6 cellular contexts compared by ENCODE assay signal in the genomic region with DNA sequence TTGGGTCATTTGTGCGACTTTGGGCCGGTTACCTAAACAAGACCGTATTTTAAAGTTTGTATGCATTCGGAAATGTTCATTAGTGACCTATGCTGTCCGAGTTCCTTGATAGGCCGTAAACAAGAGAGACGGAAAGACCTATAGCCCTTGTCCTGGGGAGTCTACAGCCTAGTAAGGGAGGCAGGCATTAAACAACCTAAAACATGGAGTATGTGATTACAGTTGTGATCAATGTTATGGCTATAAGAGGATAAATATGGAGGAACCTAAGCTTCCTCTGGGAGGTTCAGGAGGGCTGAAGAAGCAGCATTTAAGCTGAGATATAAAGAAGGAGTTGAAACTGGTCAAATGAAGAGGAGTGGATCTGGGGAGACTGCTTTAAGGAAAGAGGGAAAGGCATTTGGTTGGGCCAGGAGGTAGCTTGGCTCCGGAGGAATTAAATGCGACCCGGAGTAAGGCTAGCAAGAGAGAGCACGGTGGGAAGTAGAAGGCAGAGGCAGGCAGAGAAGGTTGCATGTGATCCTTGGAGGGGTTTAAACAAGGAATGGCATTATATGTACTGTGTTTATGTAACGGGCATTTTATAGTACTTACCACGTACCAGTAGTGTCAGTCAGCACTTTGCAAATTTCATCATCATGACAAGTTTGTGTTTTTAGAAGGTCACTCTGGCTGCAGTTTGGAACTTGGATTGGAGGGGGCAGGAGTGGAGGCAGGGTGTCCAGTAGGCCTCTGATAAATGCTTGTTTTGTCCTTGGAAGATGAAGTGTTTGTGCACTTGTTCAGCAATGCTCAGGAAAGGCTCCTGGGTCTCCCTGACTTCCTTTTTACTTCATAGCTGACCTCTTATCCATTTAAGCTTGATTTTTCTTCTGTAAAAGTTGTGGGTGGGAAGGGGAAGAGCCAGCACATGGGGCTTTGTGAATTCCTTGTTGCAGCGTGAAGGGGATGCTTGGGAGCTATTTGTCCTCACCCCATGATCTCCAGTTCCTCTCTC. TPM values are rescaled to one million over a fixed set of nuclear protein-coding genes. Genes with fewer than 3 reads are reported as not detected.
DNase-seq lines count a peak whose midpoint lies in the region; ATAC-seq lines count a peak whose summit lies in the region.

No MANE protein-coding gene starts in this region.

- no peak overlapping the region for H2BK120ac ChIP-seq in mesendoderm (ENCODE audit: low read depth, low read length)

- H3K4me3 ChIP-seq in mesendoderm (ENCODE audit: low read length) = no peak overlapping the region

- H2BK5ac ChIP-seq in mesendoderm (ENCODE audit: low read length) = no peak overlapping the region

- H3K9me3 Mint-ChIP-seq in activated T-helper 2 cell treated with anti-CD3 and anti-CD28 coated beads, Interferon-gamma antibody, Interleukin-2, Interleukin-4, amounts not matched to agents 10 μg/mL and 5 μg/mL and 100 μg/mL, durations not matched to agents 14 hours and 24 hours and 36 hours = no peaks in the 10 kb centered on the region

- no peak overlapping the region for H3K4ac ChIP-seq in mesendoderm (ENCODE audit: low read depth, low read length)

- ATAC-seq in HG03565 (IDR thresholded peaks at IDR 0.05; ENCODE audit: unreplicated experiment) (no peak), HG03520 (IDR thresholded peaks at IDR 0.05; ENCODE audit: unreplicated experiment) (no peak)

- H3K27me3 Mint-ChIP-seq in activated T-helper 2 cell treated with anti-CD3 and anti-CD28 coated beads, Interferon-gamma antibody, Interleukin-2, Interleukin-4, amounts not matched to agents 10 μg/mL and 5 μg/mL and 100 μg/mL, durations not matched to agents 14 hours and 24 hours and 36 hours (ENCODE audit: low read depth) = peaks cover 3% of the 10 kb centered on the region

- WGBS in mesendoderm (ENCODE audit: extremely low coverage, insufficient coverage, low lambda C conversion rate) = no CpG with 5 or more reads among the region's 14 CpGs

- H3K79me2 ChIP-seq in mesendoderm (ENCODE audit: control insufficient read depth, insufficient read depth, low read length) = no peaks in the 10 kb centered on the region

- H3K4me1 ChIP-seq in mesendoderm (ENCODE audit: control insufficient read depth, low read depth, low read length) = peaks cover 3% of the 10 kb centered on the region

- peak; percentile 35 for DNase-seq in GM03348 (ENCODE audit: low spot score)
- no peak for DNase-seq in activated T-helper 2 cell treated with anti-CD3 and anti-CD28 coated beads, Interferon-gamma antibody, Interleukin-2, Interleukin-4, amounts not matched to agents 10 μg/mL and 5 μg/mL and 100 μg/mL, durations not matched to agents 14 hours and 24 hours and 36 hours (ENCODE audit: low spot score)
- DNase-seq in mesendoderm = no peak
- no peak for DNase-seq in epidermal melanocyte (ENCODE audit: insufficient read length, low spot score)

- no peaks in the 10 kb centered on the region for H3K79me1 ChIP-seq in mesendoderm (ENCODE audit: low read length)

- no peak overlapping the region for H3K23ac ChIP-seq in mesendoderm (ENCODE audit: low read length)

- H3K4me2 ChIP-seq in mesendoderm (ENCODE audit: low read length) = peak overlapping the region; percentile 61

- H3K4me1 Mint-ChIP-seq in activated T-helper 2 cell treated with anti-CD3 and anti-CD28 coated beads, Interferon-gamma antibody, Interleukin-2, Interleukin-4, amounts not matched to agents 10 μg/mL and 5 μg/mL and 100 μg/mL, durations not matched to agents 14 hours and 24 hours and 36 hours (ENCODE audit: low read depth) = peaks cover 17% of the 10 kb centered on the region

- H4K5ac ChIP-seq in mesendoderm (ENCODE audit: low read length) = peak overlapping the region; percentile 8

- H3K56ac ChIP-seq in mesendoderm (ENCODE audit: low read length) = peak overlapping the region; percentile 85

- H2BK15ac ChIP-seq in mesendoderm (replicated peaks; ENCODE audit: low read depth) = no peak overlapping the region

- no peaks in the 10 kb centered on the region for H3K36me3 ChIP-seq in mesendoderm (ENCODE audit: control insufficient read depth, insufficient read depth, low read length)

- H3K9ac ChIP-seq in mesendoderm (ENCODE audit: low read length) = peak overlapping the region; percentile 65

- peak overlapping the region; percentile 68 for H3K4me3 Mint-ChIP-seq in activated T-helper 2 cell treated with anti-CD3 and anti-CD28 coated beads, Interferon-gamma antibody, Interleukin-2, Interleukin-4, amounts not matched to agents 10 μg/mL and 5 μg/mL and 100 μg/mL, durations not matched to agents 14 hours and 24 hours and 36 hours (ENCODE audit: low read depth)

- peak overlapping the region; percentile 85 for H2AK5ac ChIP-seq in mesendoderm (ENCODE audit: low read length)

- no peak overlapping the region for H3K18ac ChIP-seq in mesendoderm (ENCODE audit: low read length)

- no peak overlapping the region for H3K27ac ChIP-seq in mesendoderm (ENCODE audit: low read depth, low read length)

- intact Hi-C loops in activated T-helper 2 cell treated with anti-CD3 and anti-CD28 coated beads, Interferon-gamma antibody, Interleukin-2, Interleukin-4, amounts not matched to agents 10 μg/mL and 5 μg/mL and 100 μg/mL, durations not matched to agents 14 hours and 24 hours and 36 hours (cut with micrococcal nuclease) = loop anchor here (1.0 to 5.0 kb wide), 2 partner anchors 46 to 49 kb away; partner anchors contain the start of genes PI4K2A and ZFYVE27

- no peaks in the 10 kb centered on the region for H3K27me3 ChIP-seq in mesendoderm (ENCODE audit: insufficient read depth, low read length, poor library complexity)

- peak overlapping the region; percentile 28 for H3K27ac Mint-ChIP-seq in activated T-helper 2 cell treated with anti-CD3 and anti-CD28 coated beads, Interferon-gamma antibody, Interleukin-2, Interleukin-4, amounts not matched to agents 10 μg/mL and 5 μg/mL and 100 μg/mL, durations not matched to agents 14 hours and 24 hours and 36 hours

- H3K36me3 Mint-ChIP-seq in activated T-helper 2 cell treated with anti-CD3 and anti-CD28 coated beads, Interferon-gamma antibody, Interleukin-2, Interleukin-4, amounts not matched to agents 10 μg/mL and 5 μg/mL and 100 μg/mL, durations not matched to agents 14 hours and 24 hours and 36 hours (ENCODE audit: low read depth) = no peaks in the 10 kb centered on the region

- no peak overlapping the region for H4K8ac ChIP-seq in mesendoderm (ENCODE audit: low read depth, low read length)

RNA-seq across cellular contexts. Expression of gene AVPI1, which starts 1.0 kb away (rescaled TPM):
- 2.3 and 2.4 TPM in 2 replicates for total RNA-seq in activated T-helper 2 cell treated with anti-CD3 and anti-CD28 coated beads, Interferon-gamma antibody, Interleukin-2, Interleukin-4, amounts not matched to agents 10 μg/mL and 5 μg/mL and 100 μg/mL, durations not matched to agents 14 hours and 24 hours and 36 hours
- polyA plus RNA-seq in mesendoderm (2013, experiment 1 of 2) = 3.3 TPM
- 2.9 TPM for polyA plus RNA-seq in mesendoderm (2013, experiment 2 of 2)

RNA-seq across cellular contexts. Expression of gene MARVELD1, which starts 25.4 kb away (rescaled TPM):
- total RNA-seq in activated T-helper 2 cell treated with anti-CD3 and anti-CD28 coated beads, Interferon-gamma antibody, Interleukin-2, Interleukin-4, amounts not matched to agents 10 μg/mL and 5 μg/mL and 100 μg/mL, durations not matched to agents 14 hours and 24 hours and 36 hours = 5.6 and 6.5 TPM in 2 replicates
- polyA plus RNA-seq in mesendoderm (2013, experiment 1 of 2) = 23.5 TPM
- 23.3 TPM for polyA plus RNA-seq in mesendoderm (2013, experiment 2 of 2)

RNA-seq across cellular contexts. Expression of gene PI4K2A, which starts 47.6 kb away (rescaled TPM):
- total RNA-seq in activated T-helper 2 cell treated with anti-CD3 and anti-CD28 coated beads, Interferon-gamma antibody, Interleukin-2, Interleukin-4, amounts not matched to agents 10 μg/mL and 5 μg/mL and 100 μg/mL, durations not matched to agents 14 hours and 24 hours and 36 hours = 15.8 and 17.4 TPM in 2 replicates
- polyA plus RNA-seq in mesendoderm (2013, experiment 1 of 2) = 13.6 TPM
- 14.2 TPM for polyA plus RNA-seq in mesendoderm (2013, experiment 2 of 2)

RNA-seq across cellular contexts. Expression of gene ZFYVE27, which starts 48.8 kb away (rescaled TPM):
- total RNA-seq in activated T-helper 2 cell treated with anti-CD3 and anti-CD28 coated beads, Interferon-gamma antibody, Interleukin-2, Interleukin-4, amounts not matched to agents 10 μg/mL and 5 μg/mL and 100 μg/mL, durations not matched to agents 14 hours and 24 hours and 36 hours = 35.0 and 40.2 TPM in 2 replicates
- 9.5 TPM for polyA plus RNA-seq in mesendoderm (2013, experiment 1 of 2)
- polyA plus RNA-seq in mesendoderm (2013, experiment 2 of 2) = 8.5 TPM

RNA-seq across cellular contexts. Expression of gene MORN4, which starts 54.8 kb away (rescaled TPM):
- 1.8 and 2.9 TPM in 2 replicates for total RNA-seq in activated T-helper 2 cell treated with anti-CD3 and anti-CD28 coated beads, Interferon-gamma antibody, Interleukin-2, Interleukin-4, amounts not matched to agents 10 μg/mL and 5 μg/mL and 100 μg/mL, durations not matched to agents 14 hours and 24 hours and 36 hours
- polyA plus RNA-seq in mesendoderm (2013, experiment 1 of 2) = 6.9 TPM
- polyA plus RNA-seq in mesendoderm (2013, experiment 2 of 2) = 7.7 TPM
